Comparison of ENCODE assay signal across 9 cellular contexts in genomic region chr10:77844713-77845454, GRCh38.
DNase-seq lines count a peak whose midpoint lies in the region; ATAC-seq and TF ChIP-seq lines count a peak whose summit lies in the region.
"Had no signal": no experiment of that assay in that cellular context is flagged by ENCODE, and none has a peak within 500 bp of the region (broad histone marks: within the 10 kb centered on the region; RNA-seq: fewer than 3 reads in every experiment).

No MANE protein-coding gene starts in this region.

- no peaks in the 10 kb centered on the region for H3K27me3 Mint-ChIP-seq in CD4-positive, alpha-beta T cell
- peaks cover 0 to 1% (median 0%) of the 10 kb centered on the region in 5 donors for H3K27me3 Mint-ChIP-seq in naive thymus-derived CD8-positive, alpha-beta T cell

- no peak overlapping the region for H3K27ac Mint-ChIP-seq in CD4-positive, alpha-beta T cell
- peak overlapping the region in 5 of 10 donors; percentile 17 to 84 (median 71) for H3K27ac Mint-ChIP-seq in naive thymus-derived CD8-positive, alpha-beta T cell

- POLR2A ChIA-PET in CD4-positive, alpha-beta T cell (lab: Charles Lee) = interaction anchor here (1.1 kb wide), 1 partner anchor 9 kb away, joined by 5 read pairs; no protein-coding TSS in a partner anchor
- POLR2A ChIA-PET in naive thymus-derived CD8-positive, alpha-beta T cell (lab: Charles Lee) = no interaction called here
- POLR2A ChIA-PET in GM10248 (lab: Yijun Ruan, JAX) = no interaction called here

- peak; percentile 48 for ATAC-seq in CD4-positive, alpha-beta T cell (ENCODE audit: poor library complexity)
- ATAC-seq in naive thymus-derived CD8-positive, alpha-beta T cell = peak; percentile 28 to 66

- no peaks in the 10 kb centered on the region for H3K36me3 Mint-ChIP-seq in CD4-positive, alpha-beta T cell (ENCODE audit: low read depth)
- H3K36me3 Mint-ChIP-seq in naive thymus-derived CD8-positive, alpha-beta T cell = no peaks in the 10 kb centered on the region

- H3K36me3 ChIP-seq in MG63 (peaks cover 31% of the 10 kb centered on the region), duodenal mucosa (ENCODE audit: control insufficient read depth in 1 of 2, insufficient read depth in 2 of 2, low read length in 2 of 2) (peaks cover 18 to 29% of the 10 kb centered on the region in 2 donors)

- CTCF ChIA-PET in CD4-positive, alpha-beta T cell (lab: Charles Lee) = no interaction called here
- CTCF ChIA-PET in GM10248 (lab: Yijun Ruan, JAX) = interaction anchor here (0.8 to 0.9 kb wide), 2 partner anchors 13 to 203 kb away, joined by 3 to 4 read pairs; no protein-coding TSS in a partner anchor

- H3K27me3 ChIP-seq in CD4-positive, alpha-beta T cell (ENCODE audit: control insufficient read depth, insufficient read depth, low read length) = no peaks in the 10 kb centered on the region
- H3K27me3 ChIP-seq in MG63 (no peaks in the 10 kb centered on the region), duodenal mucosa (ENCODE audit: control insufficient read depth in 1 of 2, insufficient read depth in 2 of 2, low read length in 2 of 2) (no peaks in the 10 kb centered on the region)

- peaks cover 28 to 30% of the 10 kb centered on the region in 2 donors for H3K4me1 ChIP-seq in duodenal mucosa (ENCODE audit: control insufficient read depth in 1 of 2, insufficient read depth in 2 of 2, low read length in 2 of 2)

- no peaks in the 10 kb centered on the region for H3K4me1 Mint-ChIP-seq in CD4-positive, alpha-beta T cell (ENCODE audit: low read depth)
- H3K4me1 Mint-ChIP-seq in naive thymus-derived CD8-positive, alpha-beta T cell = peaks cover 3 to 10% (median 8%) of the 10 kb centered on the region in 4 donors

- H3K9me3 ChIP-seq in CD4-positive, alpha-beta T cell (ENCODE audit: control insufficient read depth, low read length) = no peaks in the 10 kb centered on the region
- H3K9me3 ChIP-seq in MG63 (no peaks in the 10 kb centered on the region), duodenal mucosa (ENCODE audit: control insufficient read depth in 1 of 2, low read length in 2 of 2) (no peaks in the 10 kb centered on the region)

- no peak for DNase-seq in CD4-positive, alpha-beta T cell
- DNase-seq in MG63 (peak; percentile 72), NCI-H128 (lab: John Stamatoyannopoulos, UW; ENCODE audit: unreplicated experiment) (no peak), Ammon's horn (ENCODE audit: low spot score) (no peak), OCI-M2 (lab: John Stamatoyannopoulos, UW; ENCODE audit: unreplicated experiment) (no peak), GM10248 (ENCODE audit: extremely low spot score) (no peak)
- no peak for DNase-seq in naive thymus-derived CD8-positive, alpha-beta T cell
- DNase-seq: NCI-H510A had no signal

- H3K27ac ChIP-seq in CD4-positive, alpha-beta T cell (ENCODE audit: low read depth, low read length) = no peak overlapping the region
- peak overlapping the region; percentile 85 for H3K27ac ChIP-seq in duodenal mucosa (ENCODE audit: low read depth, low read length)

- no peak overlapping the region for H3K4me3 Mint-ChIP-seq in CD4-positive, alpha-beta T cell
- H3K4me3 Mint-ChIP-seq in naive thymus-derived CD8-positive, alpha-beta T cell = no peak overlapping the region

- H3K9me3 Mint-ChIP-seq in CD4-positive, alpha-beta T cell = no peaks in the 10 kb centered on the region
- H3K9me3 Mint-ChIP-seq in naive thymus-derived CD8-positive, alpha-beta T cell = no peaks in the 10 kb centered on the region

- H3K4me3 ChIP-seq in MG63 (no peak overlapping the region), duodenal mucosa (ENCODE audit: low read depth in 1 of 2, low read length in 2 of 2) (no peak overlapping the region)

- H3K9ac ChIP-seq in duodenal mucosa (ENCODE audit: low read depth in 1 of 2, low read length in 2 of 2) = peak overlapping the region; percentile 39 to 41

- intact Hi-C loops in CD4-positive, alpha-beta T cell (cut with DNase I, micrococcal nuclease) = loop anchor here in 1 of 2 experiments (5.0 kb wide), 1 partner anchor 1352 kb away; no protein-coding TSS in a partner anchor

- no peak for TF ChIP-seq CTCF in CD4-positive, alpha-beta T cell (IDR thresholded peaks at IDR 0.05)
- no peak for TF ChIP-seq CTCF in GM10248 (IDR thresholded peaks at IDR 0.05; ENCODE audit: control extremely low read depth, extremely low read depth, low read depth, missing control alignments)
